ENCODE assay signal across 21 cellular contexts in the genomic region with DNA sequence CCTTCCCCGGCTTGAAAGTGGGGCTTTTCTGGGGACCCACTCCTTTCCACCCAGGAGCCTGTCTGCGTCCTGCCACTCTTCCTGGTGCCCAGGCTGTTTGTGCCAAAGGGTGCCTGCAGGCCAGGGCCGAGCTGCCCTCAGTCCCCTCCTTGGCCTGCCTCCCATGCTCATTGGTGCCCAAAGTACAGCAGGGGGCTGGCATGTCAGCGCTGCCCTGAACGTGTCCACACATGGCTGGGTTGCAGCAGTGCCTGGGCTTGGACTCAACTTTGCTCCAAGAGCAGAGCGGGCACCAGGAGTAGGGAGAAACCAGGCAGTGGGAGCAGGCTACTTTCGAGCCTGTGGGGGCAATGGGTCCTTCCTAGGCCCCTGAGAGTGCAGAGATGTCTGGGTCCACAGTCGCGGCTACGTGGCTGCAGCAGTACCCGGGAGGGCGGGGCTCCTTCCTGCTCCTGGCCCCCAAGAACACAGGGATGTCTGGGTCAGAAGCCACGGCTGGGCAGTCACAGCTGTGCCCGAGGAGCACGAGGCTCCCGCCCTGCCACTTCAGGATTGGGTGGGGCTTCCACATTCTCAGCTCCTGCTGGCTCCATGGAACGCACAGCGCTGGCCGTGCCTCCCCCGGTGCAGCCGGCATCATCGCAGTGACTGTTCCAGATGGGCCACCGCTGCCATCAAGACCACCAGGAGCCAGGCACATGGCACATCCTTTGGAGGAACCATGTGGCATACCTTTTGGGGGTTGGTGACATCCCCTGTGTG. TPM values are rescaled to one million over a fixed set of nuclear protein-coding genes. Genes with fewer than 3 reads are reported as not detected.
A peak's percentile ranks its signal among the peaks of the same experiment; 100 is the strongest.
DNase-seq lines count a peak whose midpoint lies in the region; ATAC-seq, FAIRE-seq and TF ChIP-seq lines count a peak whose summit lies in the region.
"Had no signal": no experiment of that assay in that cellular context is flagged by ENCODE, and none has a peak within 500 bp of the region (broad histone marks: within the 10 kb centered on the region; RNA-seq: fewer than 3 reads in every experiment).

No MANE protein-coding gene starts in this region.

- H4K5ac ChIP-seq in H1 (ENCODE audit: insufficient read length, low read depth, low read length): no peak overlapping the region

- H3K27ac Mint-ChIP-seq in activated naive CD4-positive, alpha-beta T cell treated with anti-CD3 and anti-CD28 coated beads, Interleukin-2, amount 10 ng/mL, durations not matched to agents 7 days and 5 days: no peak overlapping the region
- H3K27ac Mint-ChIP-seq in naive thymus-derived CD4-positive, alpha-beta T cell: no peak overlapping the region

- no peaks in the 10 kb centered on the region for H3K79me2 ChIP-seq in H1 (ENCODE audit: control insufficient read depth in 1 of 2, insufficient read depth in 2 of 2, low read length in 2 of 2)

- H3K14ac ChIP-seq in H1 (ENCODE audit: insufficient read length): no peak overlapping the region

- no peak for TF ChIP-seq RAD21 in Ishikawa (IDR thresholded peaks at IDR 0.05; ENCODE audit: low read depth)
- no peak for TF ChIP-seq RAD21 in H1 (IDR thresholded peaks at IDR 0.05 in 1 of 2, conservative IDR thresholded peaks at IDR 0.05 in 1 of 2; ENCODE audit: low read depth in 2 of 2, low read length in 2 of 2)

- H2AK5ac ChIP-seq in H1 (ENCODE audit: low read depth, low read length): no peak overlapping the region

- intact Hi-C loops in naive thymus-derived CD4-positive, alpha-beta T cell (cut with micrococcal nuclease): no loop called here

- H2BK12ac ChIP-seq in H1 (ENCODE audit: low read depth, low read length): no peak overlapping the region

- H3K4me2 ChIP-seq in BLaER1 (peak overlapping the region; percentile 74), H1 (ENCODE audit: insufficient read depth in 1 of 2, low read depth in 2 of 2, low read length in 2 of 2) (no peak overlapping the region)
- H3K4me2 ChIP-seq: A549 had no signal

- H3K4me1 ChIP-seq in BLaER1 (peaks cover 58% of the 10 kb centered on the region), H1 (replicated peaks in 1 of 4; ENCODE audit: control insufficient read depth in 3 of 4, insufficient read depth in 4 of 4, low read length in 3 of 4) (peaks cover 3 to 5% (median 4%) of the 10 kb centered on the region in 4 experiments; a peak in 4 of 7 replicates)
- H3K4me1 ChIP-seq in naive thymus-derived CD4-positive, alpha-beta T cell (ENCODE audit: control insufficient read depth in 2 of 2, insufficient read depth in 2 of 2, low read length in 2 of 2): no peaks in the 10 kb centered on the region
- H3K4me1 ChIP-seq: A549 had no signal

- no peak overlapping the region for H4K8ac ChIP-seq in H1 (ENCODE audit: extremely low read depth, insufficient read depth, low read length)

- CTCF ChIA-PET in H1 (lab: Charles Lee; ENCODE audit: partially characterized antibody): interaction anchor here (0.9 to 1.9 kb wide), 7 partner anchors 9 to 539 kb away, joined by 3 to 4 read pairs (median 3); no protein-coding TSS in a partner anchor
- CTCF ChIA-PET in activated naive CD4-positive, alpha-beta T cell treated with anti-CD3 and anti-CD28 coated beads, Interleukin-2, amount 10 ng/mL, durations not matched to agents 7 days and 5 days (lab: Charles Lee): interaction anchor here (0.9 to 1.6 kb wide), 2 partner anchors 34 to 304 kb away, joined by 3 read pairs; no protein-coding TSS in a partner anchor
- CTCF ChIA-PET in naive thymus-derived CD4-positive, alpha-beta T cell (lab: Charles Lee): interaction anchor here (0.6 kb wide), 1 partner anchor 1768 kb away, joined by 6 read pairs; no protein-coding TSS in a partner anchor

- WGBS in H1 (ENCODE audit: extremely low coverage in 1 of 2, insufficient coverage in 1 of 2, insufficient read length in 1 of 2, insufficient replicate concordance in 2 of 2, low coverage in 1 of 2, low lambda C conversion rate in 2 of 2, missing lambda C conversion rate in 1 of 2), 2 experiments: 95% methylated on average over 22 of the region's 23 CpGs; no CpG with 5 or more reads in 1 of the 2 experiments

- TF ChIP-seq EP300 in Ishikawa (IDR thresholded peaks at IDR 0.05; ENCODE audit: borderline replicate concordance) (no peak), H1 (IDR thresholded peaks at IDR 0.05; ENCODE audit: borderline replicate concordance in 1 of 2, low read depth in 2 of 2, low read length in 2 of 2) (no peak)

- H2BK120ac ChIP-seq in H1 (replicated peaks; ENCODE audit: low read depth, low read length): no peak overlapping the region

- H3K9me3 Mint-ChIP-seq in activated naive CD4-positive, alpha-beta T cell treated with anti-CD3 and anti-CD28 coated beads, Interleukin-2, amount 10 ng/mL, durations not matched to agents 7 days and 5 days: no peaks in the 10 kb centered on the region
- H3K9me3 Mint-ChIP-seq in naive thymus-derived CD4-positive, alpha-beta T cell: no peaks in the 10 kb centered on the region

- H2AFZ ChIP-seq in H1 (ENCODE audit: low read length): no peak overlapping the region

- no peak overlapping the region for H3K23ac ChIP-seq in H1 (ENCODE audit: insufficient read length)

- H3K4me3 ChIP-seq in BLaER1 (peak overlapping the region; percentile 22; the same call in 1 of the 2 replicates), H1 (ENCODE audit: extremely low read depth in 1 of 4, insufficient read depth in 2 of 4, low read depth in 3 of 4, low read length in 4 of 4) (no peak overlapping the region)
- no peak overlapping the region for H3K4me3 ChIP-seq in naive thymus-derived CD4-positive, alpha-beta T cell (ENCODE audit: low read length)
- H3K4me3 ChIP-seq: A549 had no signal

- H2BK20ac ChIP-seq in H1 (ENCODE audit: low read length): no peak overlapping the region

- FAIRE-seq in H1 (lab: Jason Lieb, UNC): no peak
- FAIRE-seq: A549 had no signal

- H3K9me3 ChIP-seq in BLaER1 (no peaks in the 10 kb centered on the region), H1 (ENCODE audit: insufficient read depth in 2 of 2, low read depth in 1 of 2, low read length in 1 of 2) (no peaks in the 10 kb centered on the region; a peak in 1 of 4 replicates)
- no peaks in the 10 kb centered on the region for H3K9me3 ChIP-seq in naive thymus-derived CD4-positive, alpha-beta T cell (ENCODE audit: control insufficient read depth in 2 of 3, low read length in 3 of 3)
- H3K9me3 ChIP-seq: A549 had no signal

- peak overlapping the region; percentile 40 for H4K91ac ChIP-seq in H1 (replicated peaks; ENCODE audit: insufficient read length, low read length)

- no peak for DNase-seq in H1 (ENCODE audit: low read depth in 1 of 2, low spot score in 2 of 2)
- DNase-seq in myocyte (ENCODE audit: low read depth): peak; percentile 65
- no peak for DNase-seq in activated naive CD4-positive, alpha-beta T cell treated with anti-CD3 and anti-CD28 coated beads, Interleukin-2, amount 10 ng/mL, durations not matched to agents 7 days and 5 days
- DNase-seq in NCI-H2029 treated with DMSO at 0.1 percent for 48 hours (lab: John Stamatoyannopoulos, UW): no peak
- DNase-seq in naive thymus-derived CD4-positive, alpha-beta T cell: no peak
- DNase-seq: COR-L47; EL; KBM-7; NCI-H1048; NCI-H2227 treated with DMSO at 0.1 percent for 48 hours; NCI-H526; NK-92 treated with Interleukin-12 subunit alpha and Interleukin-12 subunit beta, amount 100 ng/mL, for 24 hours; SHP77 treated with DMSO at 0.1 percent for 48 hours had no signal

- no peaks in the 10 kb centered on the region for H3K27me3 ChIP-seq in BLaER1
- H3K27me3 ChIP-seq in H1 (replicated peaks in 1 of 4; ENCODE audit: control insufficient read depth in 3 of 4, extremely low read depth in 1 of 4, insufficient read depth in 3 of 4, low read length in 3 of 4): no peaks in the 10 kb centered on the region
- no peaks in the 10 kb centered on the region for H3K27me3 ChIP-seq in naive thymus-derived CD4-positive, alpha-beta T cell (ENCODE audit: control insufficient read depth in 2 of 2, insufficient read depth in 2 of 2, low read length in 2 of 2)

- H3K56ac ChIP-seq in H1 (replicated peaks; ENCODE audit: insufficient read length, low read depth, low read length): no peak overlapping the region

- H2BK5ac ChIP-seq in H1 (ENCODE audit: low read depth, low read length): no peak overlapping the region

- no peak for TF ChIP-seq POLR2A in H1 (IDR thresholded peaks at IDR 0.05; ENCODE audit: control extremely low read depth in 1 of 2, low read depth in 2 of 2, low read length in 2 of 2)

- no peak overlapping the region for H3K18ac ChIP-seq in H1 (ENCODE audit: extremely low read depth, low read length)

- no peak for TF ChIP-seq CTCF in H1 (IDR thresholded peaks at IDR 0.05; ENCODE audit: control extremely low read depth in 1 of 3, insufficient read depth in 1 of 3, low read depth in 1 of 3, low read length in 3 of 3)

- H3K4me3 Mint-ChIP-seq in activated naive CD4-positive, alpha-beta T cell treated with anti-CD3 and anti-CD28 coated beads, Interleukin-2, amount 10 ng/mL, durations not matched to agents 7 days and 5 days: no peak overlapping the region
- no peak overlapping the region for H3K4me3 Mint-ChIP-seq in naive thymus-derived CD4-positive, alpha-beta T cell

- no peaks in the 10 kb centered on the region for H4K20me1 ChIP-seq in BLaER1
- no peaks in the 10 kb centered on the region for H4K20me1 ChIP-seq in H1 (replicated peaks in 1 of 2; ENCODE audit: control insufficient read depth in 1 of 2, insufficient read depth in 2 of 2, low read length in 2 of 2)

- H3K79me1 ChIP-seq in H1 (ENCODE audit: low read depth, low read length): no peaks in the 10 kb centered on the region; the same call in 1 of the 2 replicates

- H3K27me3 Mint-ChIP-seq in activated naive CD4-positive, alpha-beta T cell treated with anti-CD3 and anti-CD28 coated beads, Interleukin-2, amount 10 ng/mL, durations not matched to agents 7 days and 5 days: peaks cover 6% of the 10 kb centered on the region
- peaks cover 4 to 11% (median 8%) of the 10 kb centered on the region in 5 donors for H3K27me3 Mint-ChIP-seq in naive thymus-derived CD4-positive, alpha-beta T cell

- H3K27ac ChIP-seq in BLaER1 (peak overlapping the region; percentile 66), H1 (ENCODE audit: low read depth, low read length) (no peak overlapping the region)
- no peak overlapping the region for H3K27ac ChIP-seq in naive thymus-derived CD4-positive, alpha-beta T cell (ENCODE audit: low read depth, low read length)
- H3K27ac ChIP-seq: A549, C4-2B had no signal

- ATAC-seq in GM18873 (IDR thresholded peaks at IDR 0.05; ENCODE audit: low FRiP score, unreplicated experiment): no peak
- no peak for ATAC-seq in naive thymus-derived CD4-positive, alpha-beta T cell
- ATAC-seq: A549, HCT116 had no signal

- peak overlapping the region; percentile 32; the same call in 1 of the 2 replicates for H3K9ac ChIP-seq in BLaER1
- no peak overlapping the region for H3K9ac ChIP-seq in H1 (replicated peaks in 1 of 4; ENCODE audit: extremely low read depth in 1 of 4, low read depth in 3 of 4, low read length in 3 of 4)

- no peak overlapping the region for H2BK15ac ChIP-seq in H1 (ENCODE audit: low read length)

- no peaks in the 10 kb centered on the region for H3K4me1 Mint-ChIP-seq in activated naive CD4-positive, alpha-beta T cell treated with anti-CD3 and anti-CD28 coated beads, Interleukin-2, amount 10 ng/mL, durations not matched to agents 7 days and 5 days
- H3K4me1 Mint-ChIP-seq in naive thymus-derived CD4-positive, alpha-beta T cell: no peaks in the 10 kb centered on the region

- no peak overlapping the region for H3K4ac ChIP-seq in H1 (replicated peaks; ENCODE audit: insufficient read length, low read depth, low read length)

- H3K23me2 ChIP-seq in H1 (ENCODE audit: low read depth, low read length): no peaks in the 10 kb centered on the region; the same call in 1 of the 2 replicates

- H3K36me3 Mint-ChIP-seq in activated naive CD4-positive, alpha-beta T cell treated with anti-CD3 and anti-CD28 coated beads, Interleukin-2, amount 10 ng/mL, durations not matched to agents 7 days and 5 days: no peaks in the 10 kb centered on the region
- H3K36me3 Mint-ChIP-seq in naive thymus-derived CD4-positive, alpha-beta T cell: peaks cover 0 to 3% (median 0%) of the 10 kb centered on the region in 5 donors

- H3K36me3 ChIP-seq in BLaER1: no peaks in the 10 kb centered on the region
- H3K36me3 ChIP-seq in H1 (ENCODE audit: control insufficient read depth in 2 of 4, insufficient read depth in 4 of 4, low read length in 3 of 4): peaks cover 0 to 9% (median 5%) of the 10 kb centered on the region in 4 experiments; a peak in 3 of 8 replicates
- H3K36me3 ChIP-seq in naive thymus-derived CD4-positive, alpha-beta T cell (ENCODE audit: control insufficient read depth in 2 of 3, insufficient read depth in 3 of 3, low read length in 3 of 3): no peaks in the 10 kb centered on the region

- POLR2A ChIA-PET in H1 (lab: Charles Lee; ENCODE audit: partially characterized antibody): no interaction called here
- POLR2A ChIA-PET in naive thymus-derived CD4-positive, alpha-beta T cell (lab: Charles Lee): no interaction called here

RNA-seq across cellular contexts. Expression of gene CLDN20, which starts 50.0 kb away (rescaled TPM):
- not detected in 2 replicates for total RNA-seq in H1 (2021; fragmentation: NEBNext Ultra II Directional; extraction: Animal tissue kit (Norgen Biotek cat#: 25700))
- not detected in 2 replicates for polyA plus RNA-seq in H1 (2011; rRNA removed)
- not detected for polyA plus RNA-seq in H1 (2011; cell fraction: cytosol; rRNA removed)
- not detected for polyA plus RNA-seq in H1 (2011; cell fraction: nucleus; rRNA removed)
- polyA plus RNA-seq in H1 (2012, experiment 1 of 2): 0.46 to 1.2 TPM (median 0.71 TPM) in 4 replicates
- polyA plus RNA-seq in H1 (2012, experiment 2 of 2): not detected
- polyA plus RNA-seq in H1 (2013, experiment 1 of 2): not detected
- not detected for polyA plus RNA-seq in H1 (2013, experiment 2 of 2)
- polyA minus RNA-seq in H1 (2011; rRNA and poly(A)+ RNA removed): 0.24 TPM in 1 of 2 replicates, not detected in the other
- not detected for polyA minus RNA-seq in H1 (2011; cell fraction: cytosol; rRNA and poly(A)+ RNA removed)
- polyA minus RNA-seq in H1 (2011; cell fraction: nucleus; rRNA and poly(A)+ RNA removed): 0.70 TPM
- 0.45 TPM in 1 of 2 replicates, not detected in the other for total RNA-seq in myocyte
- polyA plus RNA-seq in myocyte (2012): 0.97 TPM
- not detected for total RNA-seq in naive thymus-derived CD4-positive, alpha-beta T cell
- polyA plus RNA-seq in naive thymus-derived CD4-positive, alpha-beta T cell: not detected
- total RNA-seq: OCI-LY7, RPMI7951 had no signal
- polyA plus RNA-seq: A549 had no signal
